11 cellular contexts compared by ENCODE assay signal in the genomic region with DNA sequence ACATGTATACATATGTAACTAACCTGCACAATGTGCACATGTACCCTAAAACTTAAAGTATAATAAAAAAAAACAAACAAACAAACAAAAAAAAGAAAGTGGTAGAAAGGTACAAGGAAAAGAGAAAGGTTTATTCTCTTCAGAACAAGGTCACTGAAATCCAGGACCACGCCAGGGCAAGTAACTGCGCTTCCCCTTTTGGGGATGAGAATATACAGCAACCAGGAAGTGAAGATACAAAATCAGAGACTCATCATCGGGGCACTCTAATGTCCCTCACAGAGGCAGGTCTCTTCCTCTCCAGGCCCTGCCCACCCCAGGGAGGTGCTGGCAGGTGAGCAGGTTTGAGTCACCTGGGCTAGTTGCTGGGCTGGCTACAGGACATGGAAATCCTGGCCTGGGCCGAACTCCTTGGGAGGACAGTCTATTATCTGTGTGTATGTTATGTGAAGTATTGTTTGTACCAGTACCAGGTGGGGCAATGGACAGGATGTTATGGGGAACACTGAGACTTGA.
"Had no signal": no experiment of that assay in that cellular context is flagged by ENCODE, and none has a peak within 500 bp of the region (broad histone marks: within the 10 kb centered on the region; RNA-seq: fewer than 3 reads in every experiment).

No MANE protein-coding gene starts in this region.

- FAIRE-seq: small intestine had no signal

- H3K9me3 Mint-ChIP-seq: activated T-helper 1 cell treated with anti-CD3 and anti-CD28 coated beads, Interleukin-12 subunit alpha, Interleukin-12 subunit beta, Interleukin-2, Interleukin-4 antibody, amounts not matched to agents 30 ng/mL and 10 ng/mL and 1 ng/mL, durations not matched to agents 14 hours and 24 hours and 36 hours had no signal

- H3K27ac Mint-ChIP-seq: activated T-helper 1 cell treated with anti-CD3 and anti-CD28 coated beads, Interleukin-12 subunit alpha, Interleukin-12 subunit beta, Interleukin-2, Interleukin-4 antibody, amounts not matched to agents 30 ng/mL and 10 ng/mL and 1 ng/mL, durations not matched to agents 14 hours and 24 hours and 36 hours had no signal

- DNase-seq: activated CD4-positive, alpha-beta T cell treated with anti-CD3 and anti-CD28 coated beads for 4 hours; activated naive CD4-positive, alpha-beta T cell; colonic mucosa; effector CD4-positive, alpha-beta T cell; hippocampal formation; nucleus accumbens; right cardiac atrium; small intestine; tibial artery; WERI-Rb-1 had no signal

- ATAC-seq: right cardiac atrium had no signal
